Comparison of ENCODE assay signal across 8 cellular contexts in genomic region chr1:32773018-32773763, GRCh38.
DNase-seq lines count a peak whose midpoint lies in the region; ATAC-seq lines count a peak whose summit lies in the region.

No MANE protein-coding gene starts in this region.

- H3K27ac ChIP-seq in BLaER1 treated with 17β-estradiol and CSF1 and Interleukin-3, amounts not matched to agents 10 nM and 100 nM = no peak overlapping the region
- H3K27ac ChIP-seq in caudate nucleus (ENCODE audit: low read depth, low read length) = no peak overlapping the region

- no peaks in the 10 kb centered on the region for H3K27me3 ChIP-seq in BLaER1 treated with 17β-estradiol and CSF1 and Interleukin-3, amounts not matched to agents 10 nM and 100 nM
- H3K27me3 ChIP-seq in HAP-1 (ENCODE audit: low read depth) = no peaks in the 10 kb centered on the region

- DNase-seq in HAP-1 (ENCODE audit: low spot score in 2 of 2) (peak; percentile 69 to 90), NCI-H2227 treated with DMSO at 0.1 percent for 48 hours (lab: John Stamatoyannopoulos, UW) (peak; percentile 56), caudate nucleus (lab: John Stamatoyannopoulos, UW) (peak in 53 of 61 donors; percentile 14 to 77 (median 44)), kidney tubule cell (ENCODE audit: low spot score) (peak; percentile 83)
- peak; percentile 45 for DNase-seq in stimulated activated CD4-positive, alpha-beta T cell treated with anti-CD3 and anti-CD28 coated beads, Interleukin-2, amount 100 ng/mL, for 4 hours (ENCODE audit: low read depth)

- H3K4me2 ChIP-seq in BLaER1 treated with 17β-estradiol and CSF1 and Interleukin-3, amounts not matched to agents 10 nM and 100 nM = peak overlapping the region in 6 of 11 experiments; percentile 73 to 92 (median 82); a peak in 6 of 22 replicates

- H3K9me3 ChIP-seq in BLaER1 treated with 17β-estradiol and CSF1 and Interleukin-3, amounts not matched to agents 10 nM and 100 nM (replicated peaks in 1 of 11) = no peaks in the 10 kb centered on the region
- H3K9me3 ChIP-seq in HAP-1 = no peaks in the 10 kb centered on the region

- peaks cover 18 to 69% (median 57%) of the 10 kb centered on the region in 10 experiments for H3K4me1 ChIP-seq in BLaER1 treated with 17β-estradiol and CSF1 and Interleukin-3, amounts not matched to agents 10 nM and 100 nM
- H3K4me1 ChIP-seq in HAP-1 = no peaks in the 10 kb centered on the region

- ATAC-seq in activated CD4-positive, CD25-positive, alpha-beta regulatory T cell treated with anti-CD3 and anti-CD28 coated beads, Interleukin-2, amount 50 U/mL, for 24 hours = peak; percentile 67 to 76
- ATAC-seq in HG03520 (IDR thresholded peaks at IDR 0.05; ENCODE audit: unreplicated experiment) = no peak

- H3K4me3 ChIP-seq in BLaER1 treated with 17β-estradiol and CSF1 and Interleukin-3, amounts not matched to agents 10 nM and 100 nM = no peak overlapping the region
- no peak overlapping the region for H3K4me3 ChIP-seq in HAP-1

- in situ Hi-C loops in HAP-1 (cut with MboI; ENCODE audit: low sequenced_read_pairs) = no loop called here

- peaks cover 26 to 67% (median 44%) of the 10 kb centered on the region in 11 experiments; a peak in 21 of 22 replicates for H4K20me1 ChIP-seq in BLaER1 treated with 17β-estradiol and CSF1 and Interleukin-3, amounts not matched to agents 10 nM and 100 nM

- peaks cover 46 to 56% (median 51%) of the 10 kb centered on the region in 11 experiments for H3K36me3 ChIP-seq in BLaER1 treated with 17β-estradiol and CSF1 and Interleukin-3, amounts not matched to agents 10 nM and 100 nM
- peaks cover 61% of the 10 kb centered on the region for H3K36me3 ChIP-seq in HAP-1 (replicated peaks)

- 0 out of 22 replicates have a peak overlapping the region, but pooled peaks of 1 of the 11 experiments have one; percentile 31 for H3K9ac ChIP-seq in BLaER1 treated with 17β-estradiol and CSF1 and Interleukin-3, amounts not matched to agents 10 nM and 100 nM
